Comparison of ENCODE assay signal across 34 cellular contexts in genomic region chr15:71830981-71831380, GRCh38. TPM values are rescaled to one million over a fixed set of nuclear protein-coding genes. Genes with fewer than 3 reads are reported as not detected.
"Had no signal": no experiment of that assay in that cellular context is flagged by ENCODE, and none has a peak within 500 bp of the region (broad histone marks: within the 10 kb centered on the region; RNA-seq: fewer than 3 reads in every experiment).

No MANE protein-coding gene starts in this region.

- ATAC-seq: activated CD8-positive, alpha-beta T cell treated with anti-CD3 and anti-CD28 coated beads for 36 hours; activated naive CD4-positive, alpha-beta T cell treated with anti-CD3 and anti-CD28 coated beads, Interleukin-2, amount 50 U/mL, for 72 hours; activated T-cell treated with anti-CD3 and anti-CD28 coated beads, Interleukin-2, amount 50 U/mL, for 4 hours; activated T-cell treated with anti-CD3 and anti-CD28 coated beads, Interleukin-2, amount 50 U/mL, for 72 hours; activated T-helper 17 cell treated with anti-CD3 and anti-CD28 coated beads, Interleukin-2, amount 50 U/mL, for 72 hours; body of pancreas had no signal

- H3K4me3 ChIP-seq: adrenal gland, body of pancreas had no signal

- H3K4me1 ChIP-seq: adrenal gland, body of pancreas had no signal

- H3K27me3 ChIP-seq: adrenal gland, body of pancreas had no signal

- H3K27ac ChIP-seq: adrenal gland, body of pancreas, VCaP had no signal

- DNase-seq: activated B cell treated with CpG ODN at 0.5 μM for 24 hours; activated CD4-positive, alpha-beta memory T cell treated with anti-CD3 and anti-CD28 coated beads for 36 hours; activated CD4-positive, alpha-beta T cell treated with anti-CD3 and anti-CD28 coated beads for 4 hours; activated CD4-positive, alpha-beta T cell treated with anti-CD3 and anti-CD28 coated beads, Interleukin-2, amount 10 ng/mL, durations not matched to agents 24 days and 14 days; activated CD4-positive, alpha-beta T cell treated with anti-CD3 and anti-CD28 coated beads, Interleukin-2, amount 50 U/mL, for 1 hour; activated CD4-positive, alpha-beta T cell treated with anti-CD3 and anti-CD28 coated beads, Interleukin-2, amount 50 U/mL, for 4 hours; activated CD4-positive, CD25-positive, alpha-beta regulatory T cell treated with anti-CD3 and anti-CD28 coated beads, Interleukin-2, amount 50 U/mL, for 72 hours; activated CD8-positive, alpha-beta memory T cell treated with anti-CD3 and anti-CD28 coated beads, Interleukin-2, amount 50 U/mL, for 4 hours; activated CD8-positive, alpha-beta T cell treated with anti-CD3 and anti-CD28 coated beads for 36 hours; activated effector memory CD4-positive, alpha-beta T cell treated with anti-CD3 and anti-CD28 coated beads, Interleukin-2, amount 50 U/mL, for 16 hours; activated gamma-delta T cell treated with Interleukin-2 at 50 U/mL for 16 hours; activated naive CD4-positive, alpha-beta T cell; activated naive CD4-positive, alpha-beta T cell treated with anti-CD3 and anti-CD28 coated beads for 36 hours; activated naive CD4-positive, alpha-beta T cell treated with anti-CD3 and anti-CD28 coated beads, Interleukin-2, amount 50 U/mL, for 16 hours; activated naive CD8-positive, alpha-beta T cell treated with anti-CD3 and anti-CD28 coated beads for 36 hours; activated T-cell treated with anti-CD3 and anti-CD28 coated beads for 4 hours; activated T-cell treated with anti-CD3 and anti-CD28 coated beads, Interleukin-2, amount 50 U/mL, for 1 hour; activated T-cell treated with anti-CD3 and anti-CD28 coated beads, Interleukin-2, amount 50 U/mL, for 4 hours; activated T-cell treated with anti-CD3 and anti-CD28 coated beads, Interleukin-2, amount 50 U/mL, for 72 hours; adrenal gland; amniotic stem cell; aorta; body of pancreas; central memory CD4-positive, alpha-beta T cell; T-helper 1 cell; T-helper 2 cell; T-helper 9 cell had no signal

- H3K9me3 ChIP-seq: adrenal gland, body of pancreas had no signal

RNA-seq across cellular contexts. Expression of gene NR2E3, which starts 20.6 kb away (rescaled TPM):
- total RNA-seq: activated B cell treated with CpG ODN at 0.5 μM for 24 hours; activated CD4-positive, alpha-beta memory T cell treated with anti-CD3 and anti-CD28 coated beads for 36 hours; activated CD4-positive, alpha-beta T cell treated with anti-CD3 and anti-CD28 coated beads, Interleukin-2, amount 10 ng/mL, durations not matched to agents 24 days and 14 days; activated CD8-positive, alpha-beta memory T cell treated with anti-CD3 and anti-CD28 coated beads for 36 hours; activated CD8-positive, alpha-beta T cell treated with anti-CD3 and anti-CD28 coated beads for 36 hours; activated naive CD4-positive, alpha-beta T cell treated with anti-CD3 and anti-CD28 coated beads for 36 hours; activated naive CD4-positive, alpha-beta T cell treated with anti-CD3 and anti-CD28 coated beads, Interleukin-2, amount 50 U/mL, for 72 hours; activated naive CD8-positive, alpha-beta T cell treated with anti-CD3 and anti-CD28 coated beads for 36 hours; activated T-cell treated with anti-CD3 and anti-CD28 coated beads, Interleukin-2, amount 50 U/mL, for 4 hours; activated T-cell treated with anti-CD3 and anti-CD28 coated beads, Interleukin-2, amount 50 U/mL, for 72 hours; activated T-helper 1 cell treated with anti-CD3 and anti-CD28 coated beads, Interleukin-12 subunit alpha, Interleukin-12 subunit beta, Interleukin-2, Interleukin-4 antibody, amounts not matched to agents 30 ng/mL and 10 ng/mL and 1 ng/mL, durations not matched to agents 14 hours and 24 hours and 36 hours; activated T-helper 17 cell treated with anti-CD3 and anti-CD28 coated beads, Interleukin-2, amount 50 U/mL, for 72 hours; astrocyte; cardiac septum had no signal
